Comparison of ENCODE assay signal across 1 cellular context in genomic region chr2:237459741-237460174, GRCh38.
TF ChIP-seq lines count a peak whose summit lies in the region.

No MANE protein-coding gene starts in this region.

TF ChIP-seq in IMR-90, 13 proteins besides CTCF, POLR2A, EP300 and RAD21:
- TF ChIP-seq FOS (IDR thresholded peaks at IDR 0.05; ENCODE audit: low read depth, low read length) (no peak), MXI1 (IDR thresholded peaks at IDR 0.05; ENCODE audit: borderline replicate concordance, low read depth, low read length) (no peak), NFE2L2 (IDR thresholded peaks at IDR 0.05; ENCODE audit: low read depth, low read length) (peak; percentile 90), CEBPB (IDR thresholded peaks at IDR 0.05; ENCODE audit: low read depth, low read length) (peak; percentile 23; the same call in 1 of the 2 replicates), ELK1 (IDR thresholded peaks at IDR 0.05; ENCODE audit: borderline replicate concordance, low read depth, low read length) (no peak), MAFK (IDR thresholded peaks at IDR 0.05; ENCODE audit: low read depth, low read length) (peak; percentile 19; the same call in 1 of the 2 replicates), USF2 (IDR thresholded peaks at IDR 0.05; ENCODE audit: low read depth, low read length) (no peak), CHD1 (IDR thresholded peaks at IDR 0.05; ENCODE audit: low read depth, low read length) (no peak), BHLHE40 (IDR thresholded peaks at IDR 0.05; ENCODE audit: low read depth, low read length) (no peak), RCOR1 (IDR thresholded peaks at IDR 0.05; ENCODE audit: insufficient replicate concordance, low read length) (no peak), RFX5 (IDR thresholded peaks at IDR 0.05; ENCODE audit: low read depth, low read length) (no peak), MAZ (IDR thresholded peaks at IDR 0.05; ENCODE audit: borderline replicate concordance, low read depth, low read length) (no peak), SMC3 (IDR thresholded peaks at IDR 0.05; ENCODE audit: low read depth, low read length) (no peak)
TF ChIP-seq in IMR-90: peak in this region for 3.
